ENCODE assay signal across 7 cellular contexts in genomic region chr1:199041173-199041914, GRCh38.
DNase-seq lines count a peak whose midpoint lies in the region; ATAC-seq, FAIRE-seq and TF ChIP-seq lines count a peak whose summit lies in the region.

No MANE protein-coding gene starts in this region.

- H3K4me3 ChIP-seq in kidney (ENCODE audit: low read length in 2 of 2) = no peak overlapping the region

- H3K4me3 Mint-ChIP-seq in naive thymus-derived CD8-positive, alpha-beta T cell = peak overlapping the region in 9 of 10 donors; percentile 60 to 76 (median 68)

- intact Hi-C loops in kidney (cut with DNase I) = no loop called here

- H3K36me3 Mint-ChIP-seq in naive thymus-derived CD8-positive, alpha-beta T cell = no peaks in the 10 kb centered on the region

- no peaks in the 10 kb centered on the region for H3K4me1 ChIP-seq in kidney (ENCODE audit: control insufficient read depth in 1 of 2, insufficient read depth in 1 of 2, low read depth in 1 of 2, low read length in 2 of 2)

- no peaks in the 10 kb centered on the region for H3K27me3 Mint-ChIP-seq in naive thymus-derived CD8-positive, alpha-beta T cell

- no peak overlapping the region for H3K9ac ChIP-seq in kidney (ENCODE audit: low read length in 2 of 2)

- no peak for TF ChIP-seq CTCF in kidney (IDR thresholded peaks at IDR 0.05; ENCODE audit: borderline replicate concordance, extremely low read depth, insufficient read depth)

- no peaks in the 10 kb centered on the region for H3K9me3 Mint-ChIP-seq in naive thymus-derived CD8-positive, alpha-beta T cell

- H3K9me3 ChIP-seq in kidney (ENCODE audit: control insufficient read depth in 1 of 2, low read length in 2 of 2) = no peaks in the 10 kb centered on the region

- no peak for FAIRE-seq in kidney (lab: Jason Lieb, UNC)

- peak overlapping the region in 4 of 10 donors; percentile 1 to 48 (median 28) for H3K27ac Mint-ChIP-seq in naive thymus-derived CD8-positive, alpha-beta T cell

- POLR2A ChIA-PET in naive thymus-derived CD8-positive, alpha-beta T cell (lab: Charles Lee) = interaction anchor here (0.9 kb wide), 1 partner anchor 105 kb away, joined by 4 read pairs; no protein-coding TSS in a partner anchor

- H3K36me3 ChIP-seq in kidney (ENCODE audit: control insufficient read depth in 1 of 2, insufficient read depth in 2 of 2, low read length in 2 of 2) = no peaks in the 10 kb centered on the region

- H3K27ac ChIP-seq in kidney (ENCODE audit: low read depth in 2 of 2, low read length in 2 of 2) = no peak overlapping the region

- DNase-seq in OCI-M1 (lab: John Stamatoyannopoulos, UW) (peak; percentile 98), kidney (no peak), NCI-H524 (lab: John Stamatoyannopoulos, UW) (no peak), NCI-H69 (lab: John Stamatoyannopoulos, UW) (no peak)
- peak in 5 of 10 donors; percentile 7 to 51 (median 38) for DNase-seq in naive thymus-derived CD8-positive, alpha-beta T cell

- peaks cover 15 to 38% (median 26%) of the 10 kb centered on the region in 4 donors for H3K4me1 Mint-ChIP-seq in naive thymus-derived CD8-positive, alpha-beta T cell

- ATAC-seq in GM19035 (IDR thresholded peaks at IDR 0.05; ENCODE audit: unreplicated experiment) (peak; percentile 99), HG02938 (IDR thresholded peaks at IDR 0.05; ENCODE audit: unreplicated experiment) (peak; percentile 98)
- ATAC-seq in naive thymus-derived CD8-positive, alpha-beta T cell = peak; percentile 64 to 82
